8 cellular contexts compared by ENCODE assay signal in the genomic region with DNA sequence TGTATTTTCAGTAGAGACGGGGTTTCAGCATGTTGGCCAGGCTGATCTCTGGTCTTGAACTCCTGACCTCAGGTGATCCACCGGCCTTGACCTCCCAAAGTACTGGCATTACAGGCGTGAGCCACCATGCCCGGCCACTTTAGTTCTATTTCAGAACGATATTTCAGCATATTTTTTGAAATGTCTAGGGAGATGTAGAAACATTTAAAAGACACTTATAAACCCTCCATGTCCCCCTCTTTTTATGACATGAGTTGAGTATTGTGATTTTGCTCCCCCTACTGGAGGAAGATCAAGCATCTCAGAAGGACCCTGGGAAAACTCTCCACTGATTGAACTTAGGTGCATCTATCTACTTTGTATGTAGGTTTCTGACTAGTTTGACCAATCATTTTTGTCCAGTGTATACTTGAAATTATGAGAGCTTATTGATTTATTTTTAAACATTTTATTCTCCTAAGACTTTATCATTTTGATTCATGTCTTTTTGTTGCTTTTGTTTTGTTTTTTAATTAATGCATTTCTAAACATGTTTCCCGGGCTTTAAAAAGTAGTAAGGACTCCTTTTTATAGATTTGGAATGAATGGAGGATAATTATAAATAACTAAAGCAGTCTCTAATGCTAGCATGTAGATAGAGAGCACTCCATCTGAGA.
DNase-seq lines count a peak whose midpoint lies in the region; ATAC-seq and TF ChIP-seq lines count a peak whose summit lies in the region.

No MANE protein-coding gene starts in this region.

- H3K27me3 Mint-ChIP-seq in nephron (ENCODE audit: low read depth), result no peaks in the 10 kb centered on the region

- H3K4me1 Mint-ChIP-seq in nephron, result peaks cover 4% of the 10 kb centered on the region

- H3K9me3 Mint-ChIP-seq in nephron, result no peaks in the 10 kb centered on the region

- peak overlapping the region in 2 of 3 experiments; percentile 22 to 25 for H3K27ac Mint-ChIP-seq in nephron

- ATAC-seq in HG03378 (IDR thresholded peaks at IDR 0.05; ENCODE audit: unreplicated experiment) (peak; percentile 66), HG02870 (IDR thresholded peaks at IDR 0.05; ENCODE audit: unreplicated experiment) (no peak), GM21447 (IDR thresholded peaks at IDR 0.05; ENCODE audit: unreplicated experiment) (no peak)

- DNase-seq in AG09319 (ENCODE audit: extremely low read depth, low read depth) (peak; percentile 32), GM10266 (ENCODE audit: extremely low spot score) (peak; percentile 36), RPMI7951 (ENCODE audit: low read depth) (peak; percentile 57), epithelial cell of proximal tubule (ENCODE audit: low read depth) (no peak)

- H3K4me3 Mint-ChIP-seq in nephron, result no peak overlapping the region

- H3K36me3 Mint-ChIP-seq in nephron (ENCODE audit: low read depth), result peaks cover 30% of the 10 kb centered on the region

- no peak overlapping the region for H3K4me3 ChIP-seq in epithelial cell of proximal tubule (ENCODE audit: low read depth, low read length)

- TF ChIP-seq CTCF in AG09319 (IDR thresholded peaks at IDR 0.05; ENCODE audit: low read depth, low read length) (peak; percentile 75), GM10266 (IDR thresholded peaks at IDR 0.05; ENCODE audit: control insufficient read depth, insufficient read depth, low read depth, missing control alignments) (peak; percentile 50), epithelial cell of proximal tubule (conservative IDR thresholded peaks at IDR 0.05; ENCODE audit: low read depth, low read length) (peak; percentile 77), nephron (IDR thresholded peaks at IDR 0.05; ENCODE audit: unreplicated experiment in 3 of 3) (peak; percentile 70 to 78 (median 76))
